Comparison of ENCODE assay signal across 22 cellular contexts in the genomic region with DNA sequence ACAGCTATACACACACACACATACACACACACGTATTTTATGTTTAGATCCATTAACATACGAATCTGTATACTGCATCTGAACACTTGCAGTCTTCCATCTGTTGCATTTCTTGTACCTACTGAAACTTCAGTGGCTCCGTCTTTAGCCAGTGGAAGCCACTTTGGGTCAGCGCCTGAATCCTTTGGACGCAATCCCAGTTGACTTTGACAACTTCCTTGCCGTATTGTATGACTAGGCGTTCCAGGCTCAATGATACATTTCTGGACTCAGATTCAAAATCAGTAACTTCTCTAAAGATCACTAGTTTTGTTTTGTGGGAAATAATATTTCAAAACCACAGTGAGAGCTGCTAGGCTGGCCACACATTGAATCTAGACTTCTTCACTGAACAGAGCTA.
A peak's percentile ranks its signal among the peaks of the same experiment; 100 is the strongest.
DNase-seq lines count a peak whose midpoint lies in the region; ATAC-seq and TF ChIP-seq lines count a peak whose summit lies in the region.
"Had no signal": no experiment of that assay in that cellular context is flagged by ENCODE, and none has a peak within 500 bp of the region (broad histone marks: within the 10 kb centered on the region; RNA-seq: fewer than 3 reads in every experiment).

No MANE protein-coding gene starts in this region.

- no peak overlapping the region for H3K27ac Mint-ChIP-seq in osteocyte (ENCODE audit: unreplicated experiment)
- H3K27ac Mint-ChIP-seq: CD8-positive, alpha-beta T cell; IgD-negative memory B cell had no signal

- H3K36me3 ChIP-seq in right atrium auricular region = no peaks in the 10 kb centered on the region

- ATAC-seq in right cardiac atrium (peak; percentile 24 to 35), GM21723 (IDR thresholded peaks at IDR 0.05; ENCODE audit: unreplicated experiment) (no peak)
- ATAC-seq: CD8-positive, alpha-beta T cell; GM12878; Right ventricle myocardium inferior had no signal

- H3K4me3 ChIP-seq in right cardiac atrium (ENCODE audit: low read length) (no peak overlapping the region), right atrium auricular region (no peak overlapping the region), fibroblast of pulmonary artery (replicated peaks; ENCODE audit: low read depth, low read length) (no peak overlapping the region)
- H3K4me3 ChIP-seq: GM12878 had no signal

- H3K4me3 Mint-ChIP-seq in osteocyte (ENCODE audit: unreplicated experiment) = no peak overlapping the region
- H3K4me3 Mint-ChIP-seq: CD8-positive, alpha-beta T cell; IgD-negative memory B cell had no signal

- WGBS in right cardiac atrium = 51% methylated on average over 7 of the region's 7 CpGs

- H3K27me3 Mint-ChIP-seq in osteocyte (ENCODE audit: unreplicated experiment) = peaks cover 56% of the 10 kb centered on the region

- H3K4me1 Mint-ChIP-seq in osteocyte (ENCODE audit: unreplicated experiment) = no peaks in the 10 kb centered on the region
- H3K4me1 Mint-ChIP-seq: IgD-negative memory B cell had no signal

- H3K4me1 ChIP-seq in right cardiac atrium (ENCODE audit: control insufficient read depth, insufficient read depth, low read length) (no peaks in the 10 kb centered on the region), right atrium auricular region (no peaks in the 10 kb centered on the region)

- intact Hi-C loops in right cardiac atrium (cut with DNase I) = no loop called here

- H3K9me3 ChIP-seq in right cardiac atrium (ENCODE audit: control insufficient read depth, low read length) (no peaks in the 10 kb centered on the region), right atrium auricular region (peaks cover 0 to 4% of the 10 kb centered on the region in 2 donors)

- TF ChIP-seq CTCF in right atrium auricular region (IDR thresholded peaks at IDR 0.05) = no peak
- TF ChIP-seq CTCF in fibroblast of pulmonary artery (IDR thresholded peaks at IDR 0.05; ENCODE audit: low read length, missing control alignments) = no peak
- TF ChIP-seq CTCF in osteocyte (IDR thresholded peaks at IDR 0.05) = no peak

- peak in 1 of 3 donors; percentile 57 for DNase-seq in right cardiac atrium
- no peak for DNase-seq in right atrium auricular region (ENCODE audit: low spot score)
- DNase-seq in fibroblast of pulmonary artery (ENCODE audit: low read depth) = peak; percentile 36
- DNase-seq in osteocyte (ENCODE audit: extremely low spot score, unreplicated experiment) = peak; percentile 17
- DNase-seq in ureter (ENCODE audit: low spot score) = peak; percentile 24
- DNase-seq in GOT3 (lab: John Stamatoyannopoulos, UW) = no peak
- no peak for DNase-seq in NCI-H146 treated with DMSO at 0.1 percent for 48 hours (lab: John Stamatoyannopoulos, UW; ENCODE audit: unreplicated experiment)
- DNase-seq: AML-193; C1 segment of cervical spinal cord; CD8-positive, alpha-beta T cell; DND-41; Karpas-422; NCI-H1417 treated with DMSO at 0.1 percent for 48 hours; NCI-H187 treated with DMSO at 0.1 percent for 48 hours; NCI-H2107; NCI-H446 treated with DMSO at 0.1 percent for 48 hours; NCI-H526 treated with DMSO at 0.1 percent for 48 hours; OCI-M1 had no signal

- H3K27me3 ChIP-seq in right cardiac atrium (ENCODE audit: control insufficient read depth, insufficient read depth) (no peaks in the 10 kb centered on the region), right atrium auricular region (no peaks in the 10 kb centered on the region)

- H3K27ac ChIP-seq in right cardiac atrium (ENCODE audit: low read length) = no peak overlapping the region
- no peak overlapping the region for H3K27ac ChIP-seq in right atrium auricular region

- H3K36me3 Mint-ChIP-seq in osteocyte (ENCODE audit: unreplicated experiment) = peaks cover 2% of the 10 kb centered on the region
- H3K36me3 Mint-ChIP-seq: CD8-positive, alpha-beta T cell had no signal

- H3K9me3 Mint-ChIP-seq in osteocyte (ENCODE audit: unreplicated experiment) = peaks cover 3% of the 10 kb centered on the region

Comparison
In these comparisons a context has a peak if more than half of its experiments do, and no peak if none do; other contexts are left out.
1. DNase-seq: peak in fibroblast of pulmonary artery (single experiment), osteocyte (single experiment) and ureter (single experiment); none in right atrium auricular region (single experiment), GOT3 (single experiment) and NCI-H146 treated with DMSO at 0.1 percent for 48 hours (single experiment).